ENCODE assay signal across 11 cellular contexts in the genomic region with DNA sequence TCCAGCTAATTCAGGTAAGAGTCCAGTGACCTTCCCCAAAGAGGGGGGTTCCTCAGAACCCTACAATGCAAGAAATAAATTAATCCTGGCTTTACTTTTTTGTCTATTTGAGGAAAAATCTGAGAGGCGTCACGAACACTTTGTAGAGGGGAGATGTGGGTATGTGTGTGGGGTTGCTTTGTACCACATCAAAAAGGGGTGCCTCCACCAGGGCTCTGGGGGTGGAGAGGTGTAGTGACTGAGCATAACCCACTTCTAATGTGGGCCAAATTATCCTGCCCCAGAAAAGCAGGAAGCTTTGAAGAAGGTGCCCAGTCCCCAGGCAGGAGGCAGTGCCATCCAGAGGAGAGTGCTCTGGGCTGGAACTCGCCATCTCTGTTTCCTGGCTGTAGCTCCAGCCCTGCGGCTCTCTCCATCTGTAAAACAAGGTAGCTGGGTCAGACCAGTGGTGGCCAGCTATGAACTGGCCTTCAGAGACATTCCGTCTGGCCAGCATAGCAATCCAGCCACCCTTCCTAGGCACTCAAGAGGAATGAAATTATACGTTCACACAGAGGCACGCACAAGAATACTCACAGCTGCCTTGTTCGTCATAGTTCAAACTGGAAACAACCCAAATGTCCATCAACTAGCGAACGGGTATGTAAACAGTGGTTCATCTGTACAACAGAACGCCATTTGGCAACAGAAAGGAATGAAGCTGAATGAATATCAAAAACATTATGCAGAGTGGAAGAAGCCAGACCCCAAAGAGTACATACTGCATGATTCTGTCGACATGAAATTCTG. TPM values are rescaled to one million over a fixed set of nuclear protein-coding genes. Genes with fewer than 3 reads are reported as not detected.
A peak's percentile ranks its signal among the peaks of the same experiment; 100 is the strongest.
DNase-seq lines count a peak whose midpoint lies in the region; ATAC-seq and TF ChIP-seq lines count a peak whose summit lies in the region.
"Had no signal": no experiment of that assay in that cellular context is flagged by ENCODE, and none has a peak within 500 bp of the region (broad histone marks: within the 10 kb centered on the region; RNA-seq: fewer than 3 reads in every experiment).

No MANE protein-coding gene starts in this region.

- POLR2A ChIA-PET in T-cell (lab: Charles Lee), result no interaction called here

- no peak for TF ChIP-seq CTCF in fibroblast of pulmonary artery (IDR thresholded peaks at IDR 0.05; ENCODE audit: low read length, missing control alignments)

- H3K27ac Mint-ChIP-seq in activated naive CD4-positive, alpha-beta T cell treated with anti-CD3 and anti-CD28 coated beads, Interleukin-2, amount 10 ng/mL, durations not matched to agents 7 days and 5 days, result no peak overlapping the region
- peak overlapping the region in 1 of 2 donors; percentile 41 for H3K27ac Mint-ChIP-seq in activated naive CD4-positive, alpha-beta T cell treated with anti-CD3 and anti-CD28 coated beads, Interleukin-2, amount 50 U/mL, for 72 hours
- peak overlapping the region in 1 of 2 donors; percentile 38 for H3K27ac Mint-ChIP-seq in T-cell
- H3K27ac Mint-ChIP-seq: activated CD4-positive, alpha-beta T cell treated with anti-CD3 and anti-CD28 coated beads, Interleukin-2, amount 10 ng/mL, durations not matched to agents 7 days and 5 days had no signal

- no peaks in the 10 kb centered on the region for H3K36me3 Mint-ChIP-seq in activated naive CD4-positive, alpha-beta T cell treated with anti-CD3 and anti-CD28 coated beads, Interleukin-2, amount 10 ng/mL, durations not matched to agents 7 days and 5 days
- H3K36me3 Mint-ChIP-seq in activated naive CD4-positive, alpha-beta T cell treated with anti-CD3 and anti-CD28 coated beads, Interleukin-2, amount 50 U/mL, for 72 hours, result peaks cover 0 to 22% of the 10 kb centered on the region in 2 donors
- no peaks in the 10 kb centered on the region for H3K36me3 Mint-ChIP-seq in T-cell

- peaks cover 5% of the 10 kb centered on the region for H3K9me3 Mint-ChIP-seq in activated naive CD4-positive, alpha-beta T cell treated with anti-CD3 and anti-CD28 coated beads, Interleukin-2, amount 10 ng/mL, durations not matched to agents 7 days and 5 days
- H3K9me3 Mint-ChIP-seq in activated naive CD4-positive, alpha-beta T cell treated with anti-CD3 and anti-CD28 coated beads, Interleukin-2, amount 50 U/mL, for 72 hours, result no peaks in the 10 kb centered on the region
- peaks cover 0 to 5% (median 4%) of the 10 kb centered on the region in 3 donors for H3K9me3 Mint-ChIP-seq in T-cell
- H3K9me3 Mint-ChIP-seq: activated CD4-positive, alpha-beta T cell treated with anti-CD3 and anti-CD28 coated beads, Interleukin-2, amount 10 ng/mL, durations not matched to agents 7 days and 5 days had no signal

- H3K4me3 Mint-ChIP-seq in activated naive CD4-positive, alpha-beta T cell treated with anti-CD3 and anti-CD28 coated beads, Interleukin-2, amount 10 ng/mL, durations not matched to agents 7 days and 5 days, result no peak overlapping the region
- peak overlapping the region in 1 of 3 donors; percentile 40 for H3K4me3 Mint-ChIP-seq in T-cell
- H3K4me3 Mint-ChIP-seq: activated CD4-positive, alpha-beta T cell treated with anti-CD3 and anti-CD28 coated beads, Interleukin-2, amount 10 ng/mL, durations not matched to agents 7 days and 5 days had no signal

- H3K27me3 Mint-ChIP-seq in activated naive CD4-positive, alpha-beta T cell treated with anti-CD3 and anti-CD28 coated beads, Interleukin-2, amount 10 ng/mL, durations not matched to agents 7 days and 5 days, result peaks cover 24% of the 10 kb centered on the region
- H3K27me3 Mint-ChIP-seq in T-cell, result no peaks in the 10 kb centered on the region
- H3K27me3 Mint-ChIP-seq: activated CD4-positive, alpha-beta T cell treated with anti-CD3 and anti-CD28 coated beads, Interleukin-2, amount 10 ng/mL, durations not matched to agents 7 days and 5 days had no signal

- no peak for ATAC-seq in activated naive CD4-positive, alpha-beta T cell treated with anti-CD3 and anti-CD28 coated beads, Interleukin-2, amount 50 U/mL, for 72 hours
- ATAC-seq in T-cell (replicated peaks in 1 of 4) (peak; percentile 43 to 74 (median 60)), GM21619 (IDR thresholded peaks at IDR 0.05; ENCODE audit: unreplicated experiment) (no peak), GM19395 (IDR thresholded peaks at IDR 0.05; ENCODE audit: unreplicated experiment) (no peak)
- ATAC-seq: left ventricle myocardium superior had no signal

- CTCF ChIA-PET in activated naive CD4-positive, alpha-beta T cell treated with anti-CD3 and anti-CD28 coated beads, Interleukin-2, amount 10 ng/mL, durations not matched to agents 7 days and 5 days (lab: Charles Lee), result interaction anchor here (0.5 to 8.0 kb wide), 7 partner anchors 58 to 154 kb away, joined by 4 to 252 read pairs (median 7); no protein-coding TSS in a partner anchor
- CTCF ChIA-PET in T-cell (lab: Charles Lee), result interaction anchor here (0.6 to 6.7 kb wide), 7 partner anchors 66 to 537 kb away, joined by 3 to 74 read pairs (median 3); no protein-coding TSS in a partner anchor

- peak; percentile 36 for DNase-seq in activated naive CD4-positive, alpha-beta T cell treated with anti-CD3 and anti-CD28 coated beads, Interleukin-2, amount 10 ng/mL, durations not matched to agents 7 days and 5 days
- DNase-seq in activated naive CD4-positive, alpha-beta T cell treated with anti-CD3 and anti-CD28 coated beads, Interleukin-2, amount 50 U/mL, for 72 hours (ENCODE audit: low spot score in 2 of 2), result no peak
- peak in 7 of 34 experiments; percentile 5 to 30 (median 22) for DNase-seq in T-cell
- DNase-seq in fibroblast of pulmonary artery (ENCODE audit: low read depth), result peak; percentile 87
- DNase-seq in stromal cell of bone marrow (ENCODE audit: low read depth), result peak; percentile 16
- DNase-seq in activated naive CD4-positive, alpha-beta T cell treated with Interleukin-2 at 50 U/mL for 16 hours, result no peak
- DNase-seq: activated CD4-positive, alpha-beta T cell treated with anti-CD3 and anti-CD28 coated beads, Interleukin-2, amount 10 ng/mL, durations not matched to agents 7 days and 5 days; activated naive CD4-positive, alpha-beta T cell treated with anti-CD3 and anti-CD28 coated beads, Interleukin-2, amount 50 U/mL, for 16 hours; left ventricle myocardium superior had no signal

- no peak overlapping the region for H3K4me3 ChIP-seq in fibroblast of pulmonary artery (replicated peaks; ENCODE audit: low read depth, low read length)

- H3K4me1 Mint-ChIP-seq in activated naive CD4-positive, alpha-beta T cell treated with anti-CD3 and anti-CD28 coated beads, Interleukin-2, amount 10 ng/mL, durations not matched to agents 7 days and 5 days, result peaks cover 42% of the 10 kb centered on the region
- peaks cover 30 to 41% (median 37%) of the 10 kb centered on the region in 3 donors for H3K4me1 Mint-ChIP-seq in T-cell

RNA-seq across cellular contexts. Expression of a gene that starts 45.4 kb away (rescaled TPM):
- 100 to 1,000 TPM in 1 of 2 donors, 10 to 100 TPM in 1; 98.1 to 143 TPM for total RNA-seq in activated naive CD4-positive, alpha-beta T cell treated with anti-CD3 and anti-CD28 coated beads, Interleukin-2, amount 50 U/mL, for 72 hours
- total RNA-seq in T-cell, result 100 to 1,000 TPM in 2 of 5 donors, 10 to 100 TPM in 3; 55.0 to 130 (median 99.6) TPM

RNA-seq across cellular contexts. Expression of a gene that starts 58.3 kb away (rescaled TPM):
- total RNA-seq in activated naive CD4-positive, alpha-beta T cell treated with anti-CD3 and anti-CD28 coated beads, Interleukin-2, amount 50 U/mL, for 72 hours, result 10 to 100 TPM in 1 of 2 donors, under 1 TPM in 1; 0.84 to 41.5 TPM
- under 1 TPM in 4 of 5 donors, not detected in 1; 0.20 to 0.53 (median 0.33) TPM for total RNA-seq in T-cell

Comparison
In these comparisons a context has a peak if more than half of its experiments do, and no peak if none do; other contexts are left out.
1. DNase-seq: peak in activated naive CD4-positive, alpha-beta T cell treated with anti-CD3 and anti-CD28 coated beads, Interleukin-2, amount 10 ng/mL, durations not matched to agents 7 days and 5 days (single experiment), fibroblast of pulmonary artery (single experiment) and stromal cell of bone marrow (single experiment); none in activated naive CD4-positive, alpha-beta T cell treated with anti-CD3 and anti-CD28 coated beads, Interleukin-2, amount 50 U/mL, for 72 hours (0 of 2) and activated naive CD4-positive, alpha-beta T cell treated with Interleukin-2 at 50 U/mL for 16 hours (single experiment).
2. ATAC-seq: peak in T-cell (4 of 4); none in activated naive CD4-positive, alpha-beta T cell treated with anti-CD3 and anti-CD28 coated beads, Interleukin-2, amount 50 U/mL, for 72 hours (0 of 2), GM21619 (single experiment) and GM19395 (single experiment).